Comparison of ENCODE assay signal across 20 cellular contexts in genomic region chr22:49160261-49161001, GRCh38.
"Had no signal": no experiment of that assay in that cellular context is flagged by ENCODE, and none has a peak within 500 bp of the region (broad histone marks: within the 10 kb centered on the region; RNA-seq: fewer than 3 reads in every experiment).

No MANE protein-coding gene starts in this region.

- H3K27ac ChIP-seq: epithelial cell of prostate, gastrocnemius medialis, psoas muscle, skin epidermis, suprapubic skin, transverse colon, vagina had no signal

- H3K9me3 ChIP-seq: gastrocnemius medialis, mucosa of descending colon, psoas muscle, suprapubic skin, transverse colon, vagina had no signal

- FAIRE-seq: colon, keratinocyte had no signal

- H3K27me3 ChIP-seq: gastrocnemius medialis, vagina had no signal

- H3K4me3 ChIP-seq: gastrocnemius medialis, mucosa of descending colon, psoas muscle, skin epidermis, suprapubic skin, transverse colon, vagina had no signal

- H3K36me3 ChIP-seq: gastrocnemius medialis, suprapubic skin, transverse colon, vagina had no signal

- DNase-seq: effector CD8-positive, alpha-beta T cell; endodermal cell; foreskin fibroblast; gastrocnemius medialis; mesenchymal stem cell; naive B cell; psoas muscle; right cardiac atrium; stimulated activated CD4-positive, alpha-beta T cell treated with anti-CD3 and anti-CD28 coated beads, Interleukin-15, amount 100 ng/mL, for 24 hours; stimulated activated CD4-positive, alpha-beta T cell treated with anti-CD3 and anti-CD28 coated beads, Interleukin-2, amount 100 ng/mL, for 48 hours; stimulated activated naive B cell treated with anti-CD40 and anti-IgM and Interleukin-4, amounts not matched to agents 10 μg/mL and 1 μg/mL and 100 μg/mL, for 72 hours; stimulated activated naive CD8-positive, alpha-beta T cell treated with anti-CD3 and anti-CD28 coated beads, Interleukin-15, amount 100 ng/mL, for 72 hours; transverse colon had no signal

- H3K4me1 ChIP-seq: gastrocnemius medialis, psoas muscle, suprapubic skin, transverse colon, vagina had no signal
